Comparison of ENCODE assay signal across 8 cellular contexts in genomic region chr14:61103541-61104339, GRCh38.
DNase-seq lines count a peak whose midpoint lies in the region; ATAC-seq, FAIRE-seq and TF ChIP-seq lines count a peak whose summit lies in the region.

No MANE protein-coding gene starts in this region.

- WGBS in stomach, 5 donors, result 40 to 62% (median 56%) methylated on average over 11 of the region's 11 CpGs

- no peak for TF ChIP-seq EP300 in stomach (IDR thresholded peaks at IDR 0.05)

- H3K4me1 Mint-ChIP-seq in astrocyte (ENCODE audit: low read depth, unreplicated experiment), result peaks cover 32% of the 10 kb centered on the region

- no peaks in the 10 kb centered on the region for H3K9me3 Mint-ChIP-seq in astrocyte (ENCODE audit: unreplicated experiment)

- H3K4me2 ChIP-seq in astrocyte (ENCODE audit: low read length), result peak overlapping the region; percentile 64

- peak overlapping the region; percentile 60 for H3K4me3 Mint-ChIP-seq in astrocyte (ENCODE audit: unreplicated experiment)

- no peak for TF ChIP-seq CTCF in astrocyte (IDR thresholded peaks at IDR 0.05; ENCODE audit: insufficient read depth, low read depth, low read length)
- no peak for TF ChIP-seq CTCF in stomach (IDR thresholded peaks at IDR 0.05)
- no peak for TF ChIP-seq CTCF in Peyer's patch (IDR thresholded peaks at IDR 0.05)

- no peaks in the 10 kb centered on the region for H4K20me1 ChIP-seq in astrocyte (ENCODE audit: insufficient read depth, low read length)

- peak overlapping the region; percentile 99 for H3K27ac Mint-ChIP-seq in astrocyte (ENCODE audit: unreplicated experiment)

- FAIRE-seq in astrocyte (lab: Jason Lieb, UNC), result peak; percentile 52

- H3K27ac ChIP-seq in astrocyte (ENCODE audit: low read depth, low read length), result peak overlapping the region; percentile 97
- peak overlapping the region; percentile 8 to 79 (median 62) for H3K27ac ChIP-seq in stomach
- peak overlapping the region in 2 of 4 donors; percentile 35 to 43 for H3K27ac ChIP-seq in Peyer's patch

- peak; percentile 66 for ATAC-seq in GM21786 (IDR thresholded peaks at IDR 0.05; ENCODE audit: unreplicated experiment)

- intact Hi-C loops in stomach (cut with DNase I; ENCODE audit: low total_unique reads), result no loop called here

- H2AFZ ChIP-seq in astrocyte (ENCODE audit: low read depth, low read length), result peak overlapping the region; percentile 68

- no peak for TF ChIP-seq POLR2A in stomach (IDR thresholded peaks at IDR 0.05)
- TF ChIP-seq POLR2A in Peyer's patch (IDR thresholded peaks at IDR 0.05), result no peak

- H3K4me1 ChIP-seq in astrocyte (ENCODE audit: insufficient read depth, low read length) (peaks cover 36% of the 10 kb centered on the region), stomach (peaks cover 20 to 34% (median 29%) of the 10 kb centered on the region in 4 donors), Peyer's patch (peaks cover 0 to 12% (median 0%) of the 10 kb centered on the region in 4 donors)

- H3K9ac ChIP-seq in astrocyte (ENCODE audit: low read length), result peak overlapping the region; percentile 77

- H3K27me3 Mint-ChIP-seq in astrocyte (ENCODE audit: low read depth, unreplicated experiment), result no peaks in the 10 kb centered on the region

- no peaks in the 10 kb centered on the region for H3K79me2 ChIP-seq in astrocyte (ENCODE audit: insufficient read depth, low read length)

- DNase-seq in ELR (ENCODE audit: low read depth) (peak; percentile 99), Kasumi-1 (lab: John Stamatoyannopoulos, UW) (peak; percentile 78 to 84), astrocyte (ENCODE audit: low read depth) (peak; percentile 99), iris pigment epithelial cell (ENCODE audit: low read depth) (peak; percentile 98), stomach (no peak), mesenteric fat pad (ENCODE audit: low spot score) (no peak), Peyer's patch (no peak)

- H3K9me3 ChIP-seq in astrocyte (ENCODE audit: insufficient read depth, low read depth, low read length) (no peaks in the 10 kb centered on the region), stomach (no peaks in the 10 kb centered on the region), Peyer's patch (no peaks in the 10 kb centered on the region)

- no peaks in the 10 kb centered on the region for H3K27me3 ChIP-seq in astrocyte (ENCODE audit: insufficient read depth, low read length)
- H3K27me3 ChIP-seq in stomach, result no peaks in the 10 kb centered on the region
- H3K27me3 ChIP-seq in Peyer's patch, result no peaks in the 10 kb centered on the region

- H3K4me3 ChIP-seq in astrocyte (ENCODE audit: insufficient read depth, low read depth, low read length) (no peak overlapping the region), stomach (no peak overlapping the region), Peyer's patch (no peak overlapping the region)

- H3K36me3 ChIP-seq in astrocyte (ENCODE audit: insufficient read depth, low read length) (no peaks in the 10 kb centered on the region), stomach (no peaks in the 10 kb centered on the region), Peyer's patch (no peaks in the 10 kb centered on the region)

- peaks cover 4% of the 10 kb centered on the region for H3K36me3 Mint-ChIP-seq in astrocyte (ENCODE audit: low read depth, unreplicated experiment)

Comparison
In these comparisons a context has a peak if more than half of its experiments do, and no peak if none do; other contexts are left out.
1. DNase-seq: peak in ELR (single experiment), Kasumi-1 (2 of 2), astrocyte (single experiment) and iris pigment epithelial cell (single experiment); none in stomach (single experiment), mesenteric fat pad (single experiment) and Peyer's patch (0 of 3).